10 cellular contexts compared by ENCODE assay signal in the genomic region with DNA sequence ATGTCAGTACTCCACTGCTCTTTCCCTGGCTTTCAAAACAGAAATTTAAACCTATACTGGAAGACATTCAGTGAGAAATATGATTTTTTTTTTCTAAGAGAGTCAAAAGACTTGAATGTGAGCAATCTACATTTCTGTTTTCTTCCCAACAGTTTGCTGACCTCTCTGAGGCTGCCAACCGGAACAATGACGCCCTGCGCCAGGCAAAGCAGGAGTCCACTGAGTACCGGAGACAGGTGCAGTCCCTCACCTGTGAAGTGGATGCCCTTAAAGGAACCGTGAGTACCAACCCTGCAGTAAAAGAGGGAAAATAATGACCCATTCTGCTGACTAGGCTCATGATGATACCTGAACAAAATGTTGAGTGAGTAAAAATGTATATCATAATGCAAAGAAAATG. TPM values are rescaled to one million over a fixed set of nuclear protein-coding genes. Genes with fewer than 3 reads are reported as not detected.
A peak's percentile ranks its signal among the peaks of the same experiment; 100 is the strongest.
DNase-seq lines count a peak whose midpoint lies in the region; ATAC-seq and TF ChIP-seq lines count a peak whose summit lies in the region.
"Had no signal": no experiment of that assay in that cellular context is flagged by ENCODE, and none has a peak within 500 bp of the region (broad histone marks: within the 10 kb centered on the region; RNA-seq: fewer than 3 reads in every experiment).

No MANE protein-coding gene starts in this region.

- TF ChIP-seq EP300 in gastroesophageal sphincter (IDR thresholded peaks at IDR 0.05): no peak

- no peak for TF ChIP-seq CTCF in activated CD8-positive, alpha-beta T cell treated with anti-CD3 and anti-CD28 coated beads for 36 hours (IDR thresholded peaks at IDR 0.05)
- no peak for TF ChIP-seq CTCF in gastroesophageal sphincter (IDR thresholded peaks at IDR 0.05)

- H3K27me3 Mint-ChIP-seq in activated CD8-positive, alpha-beta T cell treated with anti-CD3 and anti-CD28 coated beads for 36 hours: no peaks in the 10 kb centered on the region
- H3K27me3 Mint-ChIP-seq in stimulated activated naive B cell treated with anti-CD40 and anti-IgM and Interleukin-4, amounts not matched to agents 10 μg/mL and 1 μg/mL and 100 μg/mL, for 72 hours: no peaks in the 10 kb centered on the region

- H3K36me3 Mint-ChIP-seq in activated CD8-positive, alpha-beta T cell treated with anti-CD3 and anti-CD28 coated beads for 36 hours (ENCODE audit: low read depth): peaks cover 66% of the 10 kb centered on the region
- H3K36me3 Mint-ChIP-seq in stimulated activated naive B cell treated with anti-CD40 and anti-IgM and Interleukin-4, amounts not matched to agents 10 μg/mL and 1 μg/mL and 100 μg/mL, for 72 hours: peaks cover 34 to 53% of the 10 kb centered on the region in 2 donors

- ATAC-seq in activated CD8-positive, alpha-beta T cell treated with anti-CD3 and anti-CD28 coated beads for 36 hours: no peak
- ATAC-seq in gastroesophageal sphincter: no peak
- ATAC-seq in stimulated activated naive B cell treated with anti-CD40 and anti-IgM and Interleukin-4, amounts not matched to agents 10 μg/mL and 1 μg/mL and 100 μg/mL, for 72 hours (replicated peaks): no peak
- ATAC-seq: left colon; stimulated activated naive CD8-positive, alpha-beta T cell treated with anti-CD3 and anti-CD28 coated beads, Interleukin-15, Interleukin-2, amounts not matched to agents 100 U/mL and 50 U/mL, for 24 hours had no signal

- CTCF ChIA-PET in activated CD8-positive, alpha-beta T cell treated with anti-CD3 and anti-CD28 coated beads for 36 hours (lab: Charles Lee): interaction anchor here (1.9 kb wide), 1 partner anchor 19 kb away, joined by 5 read pairs; no protein-coding TSS in a partner anchor

- peaks cover 65% of the 10 kb centered on the region for H3K79me2 ChIP-seq in GM23248 (ENCODE audit: insufficient read depth)

- no peaks in the 10 kb centered on the region for H3K9me2 ChIP-seq in GM23248 (ENCODE audit: insufficient read depth)

- H3K27ac ChIP-seq in GM23248: peak overlapping the region; percentile 100
- H3K27ac ChIP-seq in gastroesophageal sphincter: peak overlapping the region; percentile 10 to 93 (median 59)

- H3K9me3 Mint-ChIP-seq in activated CD8-positive, alpha-beta T cell treated with anti-CD3 and anti-CD28 coated beads for 36 hours: no peaks in the 10 kb centered on the region
- H3K9me3 Mint-ChIP-seq in stimulated activated naive B cell treated with anti-CD40 and anti-IgM and Interleukin-4, amounts not matched to agents 10 μg/mL and 1 μg/mL and 100 μg/mL, for 72 hours: no peaks in the 10 kb centered on the region

- H3K9me3 ChIP-seq in GM23248 (ENCODE audit: low read depth): no peaks in the 10 kb centered on the region
- H3K9me3 ChIP-seq in gastroesophageal sphincter: no peaks in the 10 kb centered on the region

- H3K4me3 ChIP-seq in GM23248: peak overlapping the region; percentile 86
- H3K4me3 ChIP-seq in gastroesophageal sphincter: peak overlapping the region in 1 of 2 donors; percentile 60

- no peak for TF ChIP-seq POLR2A in gastroesophageal sphincter (IDR thresholded peaks at IDR 0.05)

- no peaks in the 10 kb centered on the region for H3K27me3 ChIP-seq in GM23248 (replicated peaks; ENCODE audit: insufficient read depth)
- no peaks in the 10 kb centered on the region for H3K27me3 ChIP-seq in gastroesophageal sphincter

- peaks cover 40% of the 10 kb centered on the region for H4K20me1 ChIP-seq in GM23248 (ENCODE audit: insufficient read depth)

- WGBS in GM23248 (ENCODE audit: low coverage in 1 of 2, low lambda C conversion rate in 2 of 2, missing lambda C conversion rate in 2 of 2), 2 experiments: 15 to 23% methylated on average over 5 of the region's 5 CpGs
- WGBS in gastroesophageal sphincter (ENCODE audit: low coverage in 1 of 2), 2 donors: 71 to 100% methylated on average over 2 to 4 of the region's 5 CpGs

- DNase-seq in GM23248: peak; percentile 14
- no peak for DNase-seq in activated CD8-positive, alpha-beta T cell treated with anti-CD3 and anti-CD28 coated beads for 36 hours
- DNase-seq in stimulated activated naive B cell treated with anti-CD40 and anti-IgM and Interleukin-4, amounts not matched to agents 10 μg/mL and 1 μg/mL and 100 μg/mL, for 72 hours: no peak
- no peak for DNase-seq in HUDEP-2 (lab: John Stamatoyannopoulos, UW; ENCODE audit: unreplicated experiment in 76 of 76)
- DNase-seq in H4 (ENCODE audit: low spot score): no peak
- DNase-seq in HuH-7 (ENCODE audit: low spot score): no peak
- DNase-seq: activated T-cell treated with anti-CD3 and anti-CD28 coated beads for 4 hours; left colon; stimulated activated naive CD8-positive, alpha-beta T cell treated with anti-CD3 and anti-CD28 coated beads, Interleukin-15, Interleukin-2, amounts not matched to agents 100 U/mL and 50 U/mL, for 24 hours had no signal

- in situ Hi-C loops in GM23248 (cut with MboI): no loop called here

- POLR2A ChIA-PET in activated CD8-positive, alpha-beta T cell treated with anti-CD3 and anti-CD28 coated beads for 36 hours (lab: Charles Lee): interaction anchor here (1.2 to 1.4 kb wide), 2 partner anchors 10 to 33 kb away, joined by 3 to 7 read pairs; partner anchors contain the start of gene TRDMT1

- H3K4me1 ChIP-seq in GM23248 (ENCODE audit: insufficient read depth) (peaks cover 43% of the 10 kb centered on the region), gastroesophageal sphincter (peaks cover 17 to 64% (median 19%) of the 10 kb centered on the region in 3 donors)

- peaks cover 48% of the 10 kb centered on the region for H3K4me1 Mint-ChIP-seq in activated CD8-positive, alpha-beta T cell treated with anti-CD3 and anti-CD28 coated beads for 36 hours (ENCODE audit: low read depth)
- H3K4me1 Mint-ChIP-seq in stimulated activated naive B cell treated with anti-CD40 and anti-IgM and Interleukin-4, amounts not matched to agents 10 μg/mL and 1 μg/mL and 100 μg/mL, for 72 hours: peaks cover 6 to 28% of the 10 kb centered on the region in 2 donors

- H2AFZ ChIP-seq in GM23248: no peak overlapping the region

- H3K36me3 ChIP-seq in GM23248 (ENCODE audit: low read depth) (peaks cover 82% of the 10 kb centered on the region), gastroesophageal sphincter (peaks cover 18 to 68% of the 10 kb centered on the region in 2 donors)

- peak overlapping the region; percentile 98 for H3K4me2 ChIP-seq in GM23248 (ENCODE audit: unreplicated experiment)

- intact Hi-C loops in activated CD8-positive, alpha-beta T cell treated with anti-CD3 and anti-CD28 coated beads for 36 hours (cut with micrococcal nuclease): loop anchor here (10.0 kb wide), 1 partner anchor 410 kb away; the partner anchor contains the start of gene STAM

- H3K27ac Mint-ChIP-seq in activated CD8-positive, alpha-beta T cell treated with anti-CD3 and anti-CD28 coated beads for 36 hours: peak overlapping the region; percentile 8
- H3K27ac Mint-ChIP-seq in stimulated activated naive B cell treated with anti-CD40 and anti-IgM and Interleukin-4, amounts not matched to agents 10 μg/mL and 1 μg/mL and 100 μg/mL, for 72 hours: peak overlapping the region; percentile 80

- peaks cover 91% of the 10 kb centered on the region for H3F3A ChIP-seq in GM23248 (ENCODE audit: insufficient read depth)

- H3K4me3 Mint-ChIP-seq in activated CD8-positive, alpha-beta T cell treated with anti-CD3 and anti-CD28 coated beads for 36 hours: no peak overlapping the region
- H3K4me3 Mint-ChIP-seq in stimulated activated naive B cell treated with anti-CD40 and anti-IgM and Interleukin-4, amounts not matched to agents 10 μg/mL and 1 μg/mL and 100 μg/mL, for 72 hours: peak overlapping the region; percentile 22 to 46

- peak overlapping the region; percentile 99 for H3K9ac ChIP-seq in GM23248

RNA-seq across cellular contexts. Expression of gene VIM, which starts 6.5 kb away (rescaled TPM):
- total RNA-seq in GM23248 (2014; rRNA removed; shearing (Covaris generic)): 10,031 and 10,466 TPM in 2 replicates
- polyA plus RNA-seq in GM23248 (2016; fragmentation: Nextera tagmentation; extraction: Ambion mirVana): 3,784 and 3,823 TPM in 2 replicates
- total RNA-seq in activated CD8-positive, alpha-beta T cell treated with anti-CD3 and anti-CD28 coated beads for 36 hours: 100 to 1,000 TPM; 590 to 602 TPM
- total RNA-seq in gastroesophageal sphincter: 1,000 to 10,000 TPM; 1,560 to 2,767 (median 2,026) TPM
- 2,086 and 2,364 TPM in 2 replicates for total RNA-seq in H4 (2014; rRNA removed; shearing (Covaris generic))

RNA-seq across cellular contexts. Expression of gene TRDMT1, which starts 33.1 kb away (rescaled TPM):
- 4.4 and 13.0 TPM in 2 replicates for total RNA-seq in GM23248 (2014; rRNA removed; shearing (Covaris generic))
- polyA plus RNA-seq in GM23248 (2016; fragmentation: Nextera tagmentation; extraction: Ambion mirVana): 4.3 and 7.2 TPM in 2 replicates
- total RNA-seq in activated CD8-positive, alpha-beta T cell treated with anti-CD3 and anti-CD28 coated beads for 36 hours: 1 to 10 TPM; 4.4 to 4.5 TPM
- total RNA-seq in gastroesophageal sphincter: 1 to 10 TPM; 4.5 to 6.4 (median 5.3) TPM
- total RNA-seq in H4 (2014; rRNA removed; shearing (Covaris generic)): 3.0 and 6.1 TPM in 2 replicates
